Comparison of ENCODE assay signal across 1 cellular context in the genomic region with DNA sequence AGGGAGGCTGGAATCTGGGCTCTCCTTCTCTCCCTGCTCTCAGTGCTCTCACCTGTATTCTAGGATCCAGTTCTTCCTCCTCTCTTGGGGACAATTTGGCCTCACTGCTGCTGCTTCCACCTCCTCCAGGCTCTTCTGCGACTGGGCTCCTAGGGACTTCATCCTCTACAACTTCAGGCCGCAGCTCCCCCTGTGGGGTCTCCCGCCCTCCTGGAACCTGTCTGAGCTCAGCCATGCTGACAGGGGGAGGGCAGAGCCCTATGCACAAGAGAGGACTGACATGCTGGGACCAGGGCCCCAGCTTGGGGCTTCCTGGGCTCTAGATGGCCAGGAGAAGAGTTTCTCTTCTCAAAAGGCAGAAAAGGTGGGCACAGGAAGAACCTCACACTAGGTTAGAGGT.
TF ChIP-seq lines count a peak whose summit lies in the region.

No MANE protein-coding gene starts in this region.

TF ChIP-seq in HepG2, 621 proteins besides CTCF, POLR2A, EP300 and RAD21:
- TF ChIP-seq PHF21A (CRISPR knock-in tag; IDR thresholded peaks at IDR 0.05) (0 out of 2 replicates have a peak, but pooled peaks have one; percentile 18), ZBTB25 (CRISPR knock-in tag; IDR thresholded peaks at IDR 0.05) (no peak)
